In the genomic region with DNA sequence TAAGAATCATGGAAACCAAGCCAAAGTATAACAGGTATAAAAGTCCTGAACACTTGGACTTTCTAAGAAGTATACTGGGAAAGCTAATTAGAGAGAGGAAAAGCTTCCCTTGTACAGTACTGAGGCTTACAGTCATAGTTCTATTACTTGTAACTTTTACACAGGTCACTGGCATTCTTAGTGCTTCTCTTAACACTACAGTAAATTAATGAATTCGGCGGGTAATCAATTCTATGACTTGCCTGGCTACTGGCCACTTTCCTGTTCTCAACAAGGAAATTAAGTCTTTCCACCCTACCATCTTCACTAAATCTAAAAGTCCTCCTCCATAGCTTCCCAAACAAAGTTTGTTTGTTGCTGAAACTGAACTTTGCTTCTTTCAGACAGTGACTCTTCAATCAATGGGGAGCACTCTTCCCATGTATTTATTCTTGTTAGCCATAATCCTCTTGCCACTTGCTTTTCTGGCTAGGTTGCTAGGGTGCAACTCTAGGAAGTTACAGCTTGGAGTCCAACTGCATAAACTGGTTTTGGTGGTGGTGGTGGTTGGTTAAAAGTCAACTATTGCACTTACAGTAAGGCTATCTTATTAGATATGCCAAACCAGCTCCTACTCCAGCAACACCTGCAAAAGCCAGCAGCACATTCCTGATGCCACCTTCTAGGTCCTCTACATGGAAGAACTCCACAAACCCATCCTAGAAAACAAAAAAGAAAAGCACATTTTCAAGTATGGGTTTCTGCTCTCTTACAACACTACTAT, we compare ENCODE assay signal across 1 cellular context.
TF ChIP-seq lines count a peak whose summit lies in the region.

No MANE protein-coding gene starts in this region.

TF ChIP-seq in GM23338, 12 proteins besides CTCF, POLR2A, EP300 and RAD21 (continued from another document):
- TF ChIP-seq, protein P1, sequence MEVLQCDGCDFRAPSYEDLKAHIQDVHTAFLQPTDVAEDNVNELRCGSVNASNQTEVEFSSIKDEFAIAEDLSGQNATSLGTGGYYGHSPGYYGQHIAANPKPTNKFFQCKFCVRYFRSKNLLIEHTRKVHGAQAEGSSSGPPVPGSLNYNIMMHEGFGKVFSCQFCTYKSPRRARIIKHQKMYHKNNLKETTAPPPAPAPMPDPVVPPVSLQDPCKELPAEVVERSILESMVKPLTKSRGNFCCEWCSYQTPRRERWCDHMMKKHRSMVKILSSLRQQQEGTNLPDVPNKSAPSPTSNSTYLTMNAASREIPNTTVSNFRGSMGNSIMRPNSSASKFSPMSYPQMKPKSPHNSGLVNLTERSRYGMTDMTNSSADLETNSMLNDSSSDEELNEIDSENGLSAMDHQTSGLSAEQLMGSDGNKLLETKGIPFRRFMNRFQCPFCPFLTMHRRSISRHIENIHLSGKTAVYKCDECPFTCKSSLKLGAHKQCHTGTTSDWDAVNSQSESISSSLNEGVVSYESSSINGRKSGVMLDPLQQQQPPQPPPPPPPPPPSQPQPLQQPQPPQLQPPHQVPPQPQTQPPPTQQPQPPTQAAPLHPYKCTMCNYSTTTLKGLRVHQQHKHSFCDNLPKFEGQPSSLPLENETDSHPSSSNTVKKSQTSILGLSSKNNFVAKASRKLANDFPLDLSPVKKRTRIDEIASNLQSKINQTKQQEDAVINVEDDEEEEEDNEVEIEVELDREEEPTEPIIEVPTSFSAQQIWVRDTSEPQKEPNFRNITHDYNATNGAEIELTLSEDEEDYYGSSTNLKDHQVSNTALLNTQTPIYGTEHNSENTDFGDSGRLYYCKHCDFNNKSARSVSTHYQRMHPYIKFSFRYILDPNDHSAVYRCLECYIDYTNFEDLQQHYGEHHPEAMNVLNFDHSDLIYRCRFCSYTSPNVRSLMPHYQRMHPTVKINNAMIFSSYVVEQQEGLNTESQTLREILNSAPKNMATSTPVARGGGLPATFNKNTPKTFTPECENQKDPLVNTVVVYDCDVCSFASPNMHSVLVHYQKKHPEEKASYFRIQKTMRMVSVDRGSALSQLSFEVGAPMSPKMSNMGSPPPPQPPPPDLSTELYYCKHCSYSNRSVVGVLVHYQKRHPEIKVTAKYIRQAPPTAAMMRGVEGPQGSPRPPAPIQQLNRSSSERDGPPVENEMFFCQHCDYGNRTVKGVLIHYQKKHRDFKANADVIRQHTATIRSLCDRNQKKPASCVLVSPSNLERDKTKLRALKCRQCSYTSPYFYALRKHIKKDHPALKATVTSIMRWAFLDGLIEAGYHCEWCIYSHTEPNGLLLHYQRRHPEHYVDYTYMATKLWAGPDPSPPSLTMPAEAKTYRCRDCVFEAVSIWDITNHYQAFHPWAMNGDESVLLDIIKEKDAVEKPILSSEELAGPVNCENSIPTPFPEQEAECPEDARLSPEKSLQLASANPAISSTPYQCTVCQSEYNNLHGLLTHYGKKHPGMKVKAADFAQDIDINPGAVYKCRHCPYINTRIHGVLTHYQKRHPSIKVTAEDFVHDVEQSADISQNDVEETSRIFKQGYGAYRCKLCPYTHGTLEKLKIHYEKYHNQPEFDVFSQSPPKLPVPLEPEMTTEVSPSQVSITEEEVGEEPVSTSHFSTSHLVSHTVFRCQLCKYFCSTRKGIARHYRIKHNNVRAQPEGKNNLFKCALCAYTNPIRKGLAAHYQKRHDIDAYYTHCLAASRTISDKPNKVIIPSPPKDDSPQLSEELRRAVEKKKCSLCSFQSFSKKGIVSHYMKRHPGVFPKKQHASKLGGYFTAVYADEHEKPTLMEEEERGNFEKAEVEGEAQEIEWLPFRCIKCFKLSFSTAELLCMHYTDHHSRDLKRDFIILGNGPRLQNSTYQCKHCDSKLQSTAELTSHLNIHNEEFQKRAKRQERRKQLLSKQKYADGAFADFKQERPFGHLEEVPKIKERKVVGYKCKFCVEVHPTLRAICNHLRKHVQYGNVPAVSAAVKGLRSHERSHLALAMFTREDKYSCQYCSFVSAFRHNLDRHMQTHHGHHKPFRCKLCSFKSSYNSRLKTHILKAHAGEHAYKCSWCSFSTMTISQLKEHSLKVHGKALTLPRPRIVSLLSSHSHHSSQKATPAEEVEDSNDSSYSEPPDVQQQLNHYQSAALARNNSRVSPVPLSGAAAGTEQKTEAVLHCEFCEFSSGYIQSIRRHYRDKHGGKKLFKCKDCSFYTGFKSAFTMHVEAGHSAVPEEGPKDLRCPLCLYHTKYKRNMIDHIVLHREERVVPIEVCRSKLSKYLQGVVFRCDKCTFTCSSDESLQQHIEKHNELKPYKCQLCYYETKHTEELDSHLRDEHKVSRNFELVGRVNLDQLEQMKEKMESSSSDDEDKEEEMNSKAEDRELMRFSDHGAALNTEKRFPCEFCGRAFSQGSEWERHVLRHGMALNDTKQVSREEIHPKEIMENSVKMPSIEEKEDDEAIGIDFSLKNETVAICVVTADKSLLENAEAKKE (CRISPR knock-in tag; IDR thresholded peaks at IDR 0.05): no peak
- TF ChIP-seq, protein P2, sequence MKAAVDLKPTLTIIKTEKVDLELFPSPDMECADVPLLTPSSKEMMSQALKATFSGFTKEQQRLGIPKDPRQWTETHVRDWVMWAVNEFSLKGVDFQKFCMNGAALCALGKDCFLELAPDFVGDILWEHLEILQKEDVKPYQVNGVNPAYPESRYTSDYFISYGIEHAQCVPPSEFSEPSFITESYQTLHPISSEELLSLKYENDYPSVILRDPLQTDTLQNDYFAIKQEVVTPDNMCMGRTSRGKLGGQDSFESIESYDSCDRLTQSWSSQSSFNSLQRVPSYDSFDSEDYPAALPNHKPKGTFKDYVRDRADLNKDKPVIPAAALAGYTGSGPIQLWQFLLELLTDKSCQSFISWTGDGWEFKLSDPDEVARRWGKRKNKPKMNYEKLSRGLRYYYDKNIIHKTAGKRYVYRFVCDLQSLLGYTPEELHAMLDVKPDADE (IDR thresholded peaks at IDR 0.05): no peak
- TF ChIP-seq, protein P3, sequence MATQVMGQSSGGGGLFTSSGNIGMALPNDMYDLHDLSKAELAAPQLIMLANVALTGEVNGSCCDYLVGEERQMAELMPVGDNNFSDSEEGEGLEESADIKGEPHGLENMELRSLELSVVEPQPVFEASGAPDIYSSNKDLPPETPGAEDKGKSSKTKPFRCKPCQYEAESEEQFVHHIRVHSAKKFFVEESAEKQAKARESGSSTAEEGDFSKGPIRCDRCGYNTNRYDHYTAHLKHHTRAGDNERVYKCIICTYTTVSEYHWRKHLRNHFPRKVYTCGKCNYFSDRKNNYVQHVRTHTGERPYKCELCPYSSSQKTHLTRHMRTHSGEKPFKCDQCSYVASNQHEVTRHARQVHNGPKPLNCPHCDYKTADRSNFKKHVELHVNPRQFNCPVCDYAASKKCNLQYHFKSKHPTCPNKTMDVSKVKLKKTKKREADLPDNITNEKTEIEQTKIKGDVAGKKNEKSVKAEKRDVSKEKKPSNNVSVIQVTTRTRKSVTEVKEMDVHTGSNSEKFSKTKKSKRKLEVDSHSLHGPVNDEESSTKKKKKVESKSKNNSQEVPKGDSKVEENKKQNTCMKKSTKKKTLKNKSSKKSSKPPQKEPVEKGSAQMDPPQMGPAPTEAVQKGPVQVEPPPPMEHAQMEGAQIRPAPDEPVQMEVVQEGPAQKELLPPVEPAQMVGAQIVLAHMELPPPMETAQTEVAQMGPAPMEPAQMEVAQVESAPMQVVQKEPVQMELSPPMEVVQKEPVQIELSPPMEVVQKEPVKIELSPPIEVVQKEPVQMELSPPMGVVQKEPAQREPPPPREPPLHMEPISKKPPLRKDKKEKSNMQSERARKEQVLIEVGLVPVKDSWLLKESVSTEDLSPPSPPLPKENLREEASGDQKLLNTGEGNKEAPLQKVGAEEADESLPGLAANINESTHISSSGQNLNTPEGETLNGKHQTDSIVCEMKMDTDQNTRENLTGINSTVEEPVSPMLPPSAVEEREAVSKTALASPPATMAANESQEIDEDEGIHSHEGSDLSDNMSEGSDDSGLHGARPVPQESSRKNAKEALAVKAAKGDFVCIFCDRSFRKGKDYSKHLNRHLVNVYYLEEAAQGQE (IDR thresholded peaks at IDR 0.05; ENCODE audit: unreplicated experiment): no peak
